ENCODE assay signal across 18 cellular contexts in genomic region chr6:15715060-15715459, GRCh38. TPM values are rescaled to one million over a fixed set of nuclear protein-coding genes. Genes with fewer than 3 reads are reported as not detected.
DNase-seq lines count a peak whose midpoint lies in the region; ATAC-seq and TF ChIP-seq lines count a peak whose summit lies in the region.
"Had no signal": no experiment of that assay in that cellular context is flagged by ENCODE, and none has a peak within 500 bp of the region (broad histone marks: within the 10 kb centered on the region; RNA-seq: fewer than 3 reads in every experiment).

No MANE protein-coding gene starts in this region.

- no peak overlapping the region for H3K4me3 Mint-ChIP-seq in activated T-helper 1 cell treated with anti-CD3 and anti-CD28 coated beads, Interleukin-12 subunit alpha, Interleukin-12 subunit beta, Interleukin-2, Interleukin-4 antibody, amounts not matched to agents 30 ng/mL and 10 ng/mL and 1 ng/mL, durations not matched to agents 14 hours and 24 hours and 36 hours
- no peak overlapping the region for H3K4me3 Mint-ChIP-seq in naive thymus-derived CD4-positive, alpha-beta T cell
- H3K4me3 Mint-ChIP-seq: CD4-positive, CD25-positive, alpha-beta regulatory T cell; central memory CD8-positive, alpha-beta T cell; natural killer cell treated with Interleukin-12 subunit alpha and Interleukin-12 subunit beta and Interleukin-15 and Interleukin-18, amount 100 ng/mL, for 72 hours had no signal

- no peaks in the 10 kb centered on the region for H3K9me3 ChIP-seq in naive thymus-derived CD4-positive, alpha-beta T cell (ENCODE audit: control insufficient read depth in 2 of 3, low read length in 3 of 3)
- H3K9me3 ChIP-seq: right lobe of liver, SJSA1 had no signal

- no peak for TF ChIP-seq CTCF in AG10803 (conservative IDR thresholded peaks at IDR 0.05; ENCODE audit: low read length)
- TF ChIP-seq CTCF in GM10266 (IDR thresholded peaks at IDR 0.05; ENCODE audit: control insufficient read depth, insufficient read depth, low read depth, missing control alignments): no peak
- no peak for TF ChIP-seq CTCF in omental fat pad (IDR thresholded peaks at IDR 0.05)

- no peaks in the 10 kb centered on the region for H3K27me3 ChIP-seq in naive thymus-derived CD4-positive, alpha-beta T cell (ENCODE audit: control insufficient read depth in 2 of 2, insufficient read depth in 2 of 2, low read length in 2 of 2)
- H3K27me3 ChIP-seq: heart right ventricle, right lobe of liver, SJSA1 had no signal

- intact Hi-C loops in activated T-helper 1 cell treated with anti-CD3 and anti-CD28 coated beads, Interleukin-12 subunit alpha, Interleukin-12 subunit beta, Interleukin-2, Interleukin-4 antibody, amounts not matched to agents 30 ng/mL and 10 ng/mL and 1 ng/mL, durations not matched to agents 14 hours and 24 hours and 36 hours (cut with micrococcal nuclease): loop anchor here (1.0 to 5.0 kb wide), 3 partner anchors 20 to 197 kb away; no protein-coding TSS in a partner anchor
- intact Hi-C loops in naive thymus-derived CD4-positive, alpha-beta T cell (cut with micrococcal nuclease): no loop called here

- H3K36me3 Mint-ChIP-seq in activated T-helper 1 cell treated with anti-CD3 and anti-CD28 coated beads, Interleukin-12 subunit alpha, Interleukin-12 subunit beta, Interleukin-2, Interleukin-4 antibody, amounts not matched to agents 30 ng/mL and 10 ng/mL and 1 ng/mL, durations not matched to agents 14 hours and 24 hours and 36 hours (ENCODE audit: low read depth): no peaks in the 10 kb centered on the region
- H3K36me3 Mint-ChIP-seq in naive thymus-derived CD4-positive, alpha-beta T cell: peaks cover 0 to 11% (median 3%) of the 10 kb centered on the region in 5 donors
- H3K36me3 Mint-ChIP-seq: CD4-positive, CD25-positive, alpha-beta regulatory T cell; natural killer cell treated with Interleukin-12 subunit alpha and Interleukin-12 subunit beta and Interleukin-15 and Interleukin-18, amount 100 ng/mL, for 72 hours had no signal

- H3K27me3 Mint-ChIP-seq in activated T-helper 1 cell treated with anti-CD3 and anti-CD28 coated beads, Interleukin-12 subunit alpha, Interleukin-12 subunit beta, Interleukin-2, Interleukin-4 antibody, amounts not matched to agents 30 ng/mL and 10 ng/mL and 1 ng/mL, durations not matched to agents 14 hours and 24 hours and 36 hours (ENCODE audit: insufficient read depth): no peaks in the 10 kb centered on the region
- peaks cover 0 to 20% (median 10%) of the 10 kb centered on the region in 5 donors for H3K27me3 Mint-ChIP-seq in naive thymus-derived CD4-positive, alpha-beta T cell

- ATAC-seq in GM21526 (IDR thresholded peaks at IDR 0.05; ENCODE audit: low FRiP score, unreplicated experiment) (no peak), omental fat pad (ENCODE audit: low FRiP score) (no peak)
- no peak for ATAC-seq in naive thymus-derived CD4-positive, alpha-beta T cell
- ATAC-seq: left lobe of liver; natural killer cell treated with Interleukin-12 subunit alpha and Interleukin-12 subunit beta and Interleukin-15 and Interleukin-18, amount 100 ng/mL, for 72 hours; right lobe of liver had no signal

- H3K4me1 Mint-ChIP-seq in activated T-helper 1 cell treated with anti-CD3 and anti-CD28 coated beads, Interleukin-12 subunit alpha, Interleukin-12 subunit beta, Interleukin-2, Interleukin-4 antibody, amounts not matched to agents 30 ng/mL and 10 ng/mL and 1 ng/mL, durations not matched to agents 14 hours and 24 hours and 36 hours (ENCODE audit: low read depth): peaks cover 11% of the 10 kb centered on the region
- peaks cover 0 to 5% (median 0%) of the 10 kb centered on the region in 7 donors for H3K4me1 Mint-ChIP-seq in naive thymus-derived CD4-positive, alpha-beta T cell
- H3K4me1 Mint-ChIP-seq: CD4-positive, CD25-positive, alpha-beta regulatory T cell; central memory CD8-positive, alpha-beta T cell had no signal

- POLR2A ChIA-PET in naive thymus-derived CD4-positive, alpha-beta T cell (lab: Charles Lee): no interaction called here

- H3K9me3 Mint-ChIP-seq in activated T-helper 1 cell treated with anti-CD3 and anti-CD28 coated beads, Interleukin-12 subunit alpha, Interleukin-12 subunit beta, Interleukin-2, Interleukin-4 antibody, amounts not matched to agents 30 ng/mL and 10 ng/mL and 1 ng/mL, durations not matched to agents 14 hours and 24 hours and 36 hours: peaks cover 12% of the 10 kb centered on the region
- peaks cover 3 to 25% (median 12%) of the 10 kb centered on the region in 11 donors for H3K9me3 Mint-ChIP-seq in naive thymus-derived CD4-positive, alpha-beta T cell
- H3K9me3 Mint-ChIP-seq: central memory CD8-positive, alpha-beta T cell; natural killer cell treated with Interleukin-12 subunit alpha and Interleukin-12 subunit beta and Interleukin-15 and Interleukin-18, amount 100 ng/mL, for 72 hours had no signal

- CTCF ChIA-PET in naive thymus-derived CD4-positive, alpha-beta T cell (lab: Charles Lee): no interaction called here

- H3K36me3 ChIP-seq in naive thymus-derived CD4-positive, alpha-beta T cell (ENCODE audit: control insufficient read depth in 2 of 3, insufficient read depth in 3 of 3, low read length in 3 of 3): no peaks in the 10 kb centered on the region
- H3K36me3 ChIP-seq: heart right ventricle, right lobe of liver, SJSA1 had no signal

- no peaks in the 10 kb centered on the region for H3K4me1 ChIP-seq in naive thymus-derived CD4-positive, alpha-beta T cell (ENCODE audit: control insufficient read depth in 2 of 2, insufficient read depth in 2 of 2, low read length in 2 of 2)
- H3K4me1 ChIP-seq: right lobe of liver, SJSA1 had no signal

- DNase-seq in AG10803 (ENCODE audit: low read depth) (peak; percentile 1), Daoy (ENCODE audit: low read depth) (peak; percentile 24), glomerular visceral epithelial cell (ENCODE audit: extremely low spot score) (peak; percentile 31), GM10266 (ENCODE audit: extremely low spot score) (no peak), omental fat pad (ENCODE audit: low spot score) (no peak)
- DNase-seq in activated T-helper 1 cell treated with anti-CD3 and anti-CD28 coated beads, Interleukin-12 subunit alpha, Interleukin-12 subunit beta, Interleukin-2, Interleukin-4 antibody, amounts not matched to agents 30 ng/mL and 10 ng/mL and 1 ng/mL, durations not matched to agents 14 hours and 24 hours and 36 hours (ENCODE audit: low spot score): no peak
- DNase-seq in naive thymus-derived CD4-positive, alpha-beta T cell: no peak
- DNase-seq: CD4-positive, CD25-positive, alpha-beta regulatory T cell; GF-D8; heart right ventricle; Karpas-422; NCI-H2029; right lobe of liver had no signal

- no peak overlapping the region for H3K4me3 ChIP-seq in AG10803 (ENCODE audit: low read length)
- H3K4me3 ChIP-seq in naive thymus-derived CD4-positive, alpha-beta T cell (ENCODE audit: low read length): no peak overlapping the region
- H3K4me3 ChIP-seq: heart right ventricle, right lobe of liver, SJSA1 had no signal

- H3K27ac ChIP-seq in naive thymus-derived CD4-positive, alpha-beta T cell (ENCODE audit: low read depth, low read length): no peak overlapping the region
- H3K27ac ChIP-seq: heart right ventricle, right lobe of liver, SJSA1 had no signal

- peak overlapping the region; percentile 45 for H3K27ac Mint-ChIP-seq in activated T-helper 1 cell treated with anti-CD3 and anti-CD28 coated beads, Interleukin-12 subunit alpha, Interleukin-12 subunit beta, Interleukin-2, Interleukin-4 antibody, amounts not matched to agents 30 ng/mL and 10 ng/mL and 1 ng/mL, durations not matched to agents 14 hours and 24 hours and 36 hours
- H3K27ac Mint-ChIP-seq in naive thymus-derived CD4-positive, alpha-beta T cell: no peak overlapping the region
- H3K27ac Mint-ChIP-seq: CD4-positive, CD25-positive, alpha-beta regulatory T cell; natural killer cell treated with Interleukin-12 subunit alpha and Interleukin-12 subunit beta and Interleukin-15 and Interleukin-18, amount 100 ng/mL, for 72 hours had no signal

RNA-seq across cellular contexts. Expression of gene DTNBP1, which starts 52.2 kb away (rescaled TPM):
- 5.6 and 18.9 TPM in 2 replicates for total RNA-seq in Daoy (2014; rRNA removed; shearing (Covaris generic))
- 17.2 and 19.2 TPM in 2 replicates for total RNA-seq in activated T-helper 1 cell treated with anti-CD3 and anti-CD28 coated beads, Interleukin-12 subunit alpha, Interleukin-12 subunit beta, Interleukin-2, Interleukin-4 antibody, amounts not matched to agents 30 ng/mL and 10 ng/mL and 1 ng/mL, durations not matched to agents 14 hours and 24 hours and 36 hours
- 10 to 100 TPM in 2 of 4 donors, 1 to 10 TPM in 2; 5.9 to 13.9 (median 10.4) TPM for total RNA-seq in omental fat pad
- 10 to 100 TPM; 19.8 to 30.8 (median 25.3) TPM for total RNA-seq in naive thymus-derived CD4-positive, alpha-beta T cell
- 10 to 100 TPM; 33.7 to 40.0 TPM for polyA plus RNA-seq in naive thymus-derived CD4-positive, alpha-beta T cell

Comparison
In these comparisons a context has a peak if more than half of its experiments do, and no peak if none do; other contexts are left out.
1. DNase-seq: peak in AG10803 (single experiment), Daoy (single experiment) and glomerular visceral epithelial cell (single experiment); none in activated T-helper 1 cell treated with anti-CD3 and anti-CD28 coated beads, Interleukin-12 subunit alpha, Interleukin-12 subunit beta, Interleukin-2, Interleukin-4 antibody, amounts not matched to agents 30 ng/mL and 10 ng/mL and 1 ng/mL, durations not matched to agents 14 hours and 24 hours and 36 hours (single experiment), GM10266 (single experiment), omental fat pad (single experiment) and naive thymus-derived CD4-positive, alpha-beta T cell (0 of 9).